Comparison of ENCODE assay signal across 18 cellular contexts in genomic region chr3:171206283-171206682, GRCh38.
DNase-seq lines count a peak whose midpoint lies in the region; ATAC-seq and TF ChIP-seq lines count a peak whose summit lies in the region.
"Had no signal": no experiment of that assay in that cellular context is flagged by ENCODE, and none has a peak within 500 bp of the region (broad histone marks: within the 10 kb centered on the region; RNA-seq: fewer than 3 reads in every experiment).

No MANE protein-coding gene starts in this region.

- no peak overlapping the region for H3K18ac ChIP-seq in mesendoderm (ENCODE audit: low read length)

- no peaks in the 10 kb centered on the region for H3K9me3 ChIP-seq in OCI-LY3 (ENCODE audit: insufficient read depth, low read length)
- no peaks in the 10 kb centered on the region for H3K9me3 ChIP-seq in T-helper 17 cell (ENCODE audit: control insufficient read depth, low read length, poor library complexity, severe bottlenecking)
- H3K9me3 ChIP-seq: mucosa of descending colon, Peyer's patch had no signal

- CTCF ChIA-PET in HEK293T (lab: Yijun Ruan, JAX), result no interaction called here

- H2BK120ac ChIP-seq in mesendoderm (ENCODE audit: low read depth, low read length), result no peak overlapping the region

- no peak overlapping the region for H3K9ac ChIP-seq in OCI-LY3 (ENCODE audit: low read length)
- no peak overlapping the region for H3K9ac ChIP-seq in mesendoderm (ENCODE audit: low read length)
- H3K9ac ChIP-seq: parathyroid adenoma had no signal

- no peak overlapping the region for H2AFZ ChIP-seq in OCI-LY3 (ENCODE audit: low read depth, low read length)
- H2AFZ ChIP-seq: parathyroid adenoma had no signal

- POLR2A ChIA-PET in HEK293T (lab: Yijun Ruan, JAX), result no interaction called here

- H2AK5ac ChIP-seq in mesendoderm (ENCODE audit: low read length), result no peak overlapping the region

- no peak overlapping the region for H2BK5ac ChIP-seq in mesendoderm (ENCODE audit: low read length)

- peaks cover 2% of the 10 kb centered on the region for H3K4me1 Mint-ChIP-seq in T-helper 17 cell

- H3K36me3 ChIP-seq in OCI-LY3 (replicated peaks; ENCODE audit: low read depth, low read length), result peaks cover 27% of the 10 kb centered on the region
- H3K36me3 ChIP-seq in mesendoderm (ENCODE audit: control insufficient read depth, insufficient read depth, low read length), result no peaks in the 10 kb centered on the region
- H3K36me3 ChIP-seq: Peyer's patch had no signal

- H3K4me1 ChIP-seq in OCI-LY3 (ENCODE audit: low read length), result peaks cover 27% of the 10 kb centered on the region
- H3K4me1 ChIP-seq in mesendoderm (ENCODE audit: control insufficient read depth, low read depth, low read length), result peaks cover 2% of the 10 kb centered on the region
- H3K4me1 ChIP-seq: Peyer's patch had no signal

- H3K23ac ChIP-seq in mesendoderm (ENCODE audit: low read length), result no peak overlapping the region

- H3K79me1 ChIP-seq in mesendoderm (ENCODE audit: low read length), result no peaks in the 10 kb centered on the region

- no peaks in the 10 kb centered on the region for H3K27me3 ChIP-seq in OCI-LY3 (ENCODE audit: low read depth, low read length)
- H3K27me3 ChIP-seq in mesendoderm (ENCODE audit: insufficient read depth, low read length, poor library complexity), result no peaks in the 10 kb centered on the region
- H3K27me3 ChIP-seq: Peyer's patch had no signal

- H3K27me3 Mint-ChIP-seq in T-helper 17 cell, result no peaks in the 10 kb centered on the region
- H3K27me3 Mint-ChIP-seq: dendritic cell treated with granulocyte-macrophage colony-stimulating factor and Interleukin-4, amounts not matched to agents 40 ng/mL and 50 ng/mL, for 4 days; T-cell had no signal

- H3K79me2 ChIP-seq in OCI-LY3 (ENCODE audit: low read length), result no peaks in the 10 kb centered on the region
- no peaks in the 10 kb centered on the region for H3K79me2 ChIP-seq in mesendoderm (ENCODE audit: control insufficient read depth, insufficient read depth, low read length)
- H3K79me2 ChIP-seq: parathyroid adenoma had no signal

- no peak overlapping the region for H3K27ac Mint-ChIP-seq in T-helper 17 cell
- H3K27ac Mint-ChIP-seq: dendritic cell treated with granulocyte-macrophage colony-stimulating factor and Interleukin-4, amounts not matched to agents 40 ng/mL and 50 ng/mL, for 4 days; T-cell had no signal

- H4K20me1 ChIP-seq in OCI-LY3 (ENCODE audit: insufficient read depth, low read length), result no peaks in the 10 kb centered on the region

- H3K4ac ChIP-seq in mesendoderm (ENCODE audit: low read depth, low read length), result no peak overlapping the region

- H3K4me2 ChIP-seq in OCI-LY3 (ENCODE audit: low read length), result peak overlapping the region; percentile 46
- no peak overlapping the region for H3K4me2 ChIP-seq in mesendoderm (ENCODE audit: low read length)

- H3K4me3 Mint-ChIP-seq in T-helper 17 cell, result no peak overlapping the region
- H3K4me3 Mint-ChIP-seq: dendritic cell treated with granulocyte-macrophage colony-stimulating factor and Interleukin-4, amounts not matched to agents 40 ng/mL and 50 ng/mL, for 4 days; immature natural killer cell; T-cell had no signal

- no peak overlapping the region for H4K8ac ChIP-seq in mesendoderm (ENCODE audit: low read depth, low read length)

- TF ChIP-seq CTCF in OCI-LY3 (IDR thresholded peaks at IDR 0.05; ENCODE audit: low read depth, low read length), result no peak

- H3K4me3 ChIP-seq in OCI-LY3 (ENCODE audit: low read length) (no peak overlapping the region), mesendoderm (ENCODE audit: low read length) (no peak overlapping the region)
- H3K4me3 ChIP-seq: mucosa of descending colon, Peyer's patch had no signal

- no peak overlapping the region for H2BK15ac ChIP-seq in mesendoderm (replicated peaks; ENCODE audit: low read depth)

- no peak overlapping the region for H3K56ac ChIP-seq in mesendoderm (ENCODE audit: low read length)

- H3K36me3 Mint-ChIP-seq in T-helper 17 cell (ENCODE audit: low read depth), result peaks cover 13% of the 10 kb centered on the region

- no peak overlapping the region for H4K5ac ChIP-seq in mesendoderm (ENCODE audit: low read length)

- H3K27ac ChIP-seq in OCI-LY3 (ENCODE audit: low read length) (peak overlapping the region; percentile 19; the same call in 1 of the 2 replicates), mesendoderm (ENCODE audit: low read depth, low read length) (peak overlapping the region; percentile 25)
- H3K27ac ChIP-seq: parathyroid adenoma, Peyer's patch had no signal

- WGBS in mesendoderm (ENCODE audit: extremely low coverage, insufficient coverage, low lambda C conversion rate), result 100% methylated on average over 1 of the region's 1 CpG

- ATAC-seq in GM19395 (IDR thresholded peaks at IDR 0.05; ENCODE audit: unreplicated experiment), result peak; percentile 76
- peak; percentile 55 for ATAC-seq in HG02884 (IDR thresholded peaks at IDR 0.05; ENCODE audit: unreplicated experiment)
- no peak for ATAC-seq in HG03139 (IDR thresholded peaks at IDR 0.05; ENCODE audit: unreplicated experiment)
- no peak for ATAC-seq in T-helper 17 cell
- ATAC-seq: HepG2, mucosa of descending colon, T-cell had no signal

- DNase-seq in mesendoderm (peak; percentile 85), HEK293T (ENCODE audit: extremely low spot score) (no peak), T-helper 17 cell (no peak)
- DNase-seq: activated CD4-positive, alpha-beta T cell treated with anti-CD3 and anti-CD28 coated beads for 4 hours; aorta; C1 segment of cervical spinal cord; immature natural killer cell; mucosa of descending colon; NCI-H1105; Peyer's patch; T-cell had no signal

TF ChIP-seq in HEK293T, 16 proteins besides CTCF, POLR2A, EP300 and RAD21:
- TF ChIP-seq HDGF (IDR thresholded peaks at IDR 0.05; ENCODE audit: borderline replicate concordance), result no peak
- no peak for TF ChIP-seq L3MBTL2 (conservative IDR thresholded peaks at IDR 0.05)
- no peak for TF ChIP-seq CTBP1 (IDR thresholded peaks at IDR 0.05; ENCODE audit: borderline replicate concordance)
- no peak for TF ChIP-seq FOXA1 (IDR thresholded peaks at IDR 0.05)
- no peak for TF ChIP-seq SP1 (IDR thresholded peaks at IDR 0.05)
- TF ChIP-seq FOXK2 (IDR thresholded peaks at IDR 0.05), result no peak
- TF ChIP-seq ARNT (IDR thresholded peaks at IDR 0.05), result no peak
- no peak for TF ChIP-seq TARDBP (IDR thresholded peaks at IDR 0.05)
- no peak for TF ChIP-seq ZNF384 (IDR thresholded peaks at IDR 0.05)
- TF ChIP-seq, protein P1, sequence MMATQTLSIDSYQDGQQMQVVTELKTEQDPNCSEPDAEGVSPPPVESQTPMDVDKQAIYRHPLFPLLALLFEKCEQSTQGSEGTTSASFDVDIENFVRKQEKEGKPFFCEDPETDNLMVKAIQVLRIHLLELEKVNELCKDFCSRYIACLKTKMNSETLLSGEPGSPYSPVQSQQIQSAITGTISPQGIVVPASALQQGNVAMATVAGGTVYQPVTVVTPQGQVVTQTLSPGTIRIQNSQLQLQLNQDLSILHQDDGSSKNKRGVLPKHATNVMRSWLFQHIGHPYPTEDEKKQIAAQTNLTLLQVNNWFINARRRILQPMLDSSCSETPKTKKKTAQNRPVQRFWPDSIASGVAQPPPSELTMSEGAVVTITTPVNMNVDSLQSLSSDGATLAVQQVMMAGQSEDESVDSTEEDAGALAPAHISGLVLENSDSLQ (IDR thresholded peaks at IDR 0.05), result no peak
- TF ChIP-seq SUZ12 (IDR thresholded peaks at IDR 0.05), result no peak
- no peak for TF ChIP-seq ELF4 (IDR thresholded peaks at IDR 0.05)
- TF ChIP-seq FOXM1 (IDR thresholded peaks at IDR 0.05; ENCODE audit: borderline replicate concordance), result no peak
- no peak for TF ChIP-seq NFRKB (IDR thresholded peaks at IDR 0.05)
TF ChIP-seq in HEK293T: peak in this region for 0.

Comparison
In these comparisons a context has a peak if more than half of its experiments do, and no peak if none do; other contexts are left out.
1. ATAC-seq: peak in GM19395 (single experiment) and HG02884 (single experiment); none in HG03139 (single experiment) and T-helper 17 cell (single experiment).